In the genomic region with DNA sequence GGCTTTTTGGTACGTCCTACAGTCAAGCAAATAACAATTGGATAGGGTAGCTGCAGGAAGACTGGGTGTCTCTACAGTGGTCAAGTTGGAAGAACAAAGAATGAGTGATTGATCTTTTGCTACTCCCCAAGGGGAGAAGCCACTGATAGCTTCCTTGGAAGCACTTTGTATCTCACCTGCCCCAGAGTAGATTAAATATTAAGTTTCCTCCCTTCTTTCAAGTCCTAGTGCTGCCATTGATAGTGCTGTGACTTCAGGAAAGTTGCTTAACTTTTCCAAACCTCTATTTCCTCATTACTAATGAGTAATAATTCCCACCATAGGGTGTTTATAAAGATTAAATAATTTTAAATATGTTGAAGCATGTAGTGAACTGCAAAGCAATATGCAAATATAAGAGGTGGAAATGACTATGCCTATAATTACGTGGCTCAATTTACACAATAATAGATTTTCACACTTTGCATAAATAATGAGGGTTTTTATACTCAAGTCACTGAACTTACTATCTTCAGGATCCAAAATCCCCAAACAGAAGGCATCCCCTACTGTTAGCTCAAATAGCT, we compare ENCODE assay signal across 1 cellular context.
TF ChIP-seq lines count a peak whose summit lies in the region.

No MANE protein-coding gene starts in this region.

TF ChIP-seq in HCT116, 20 proteins besides CTCF, POLR2A, EP300 and RAD21:
- TF ChIP-seq EZH2 (IDR thresholded peaks at IDR 0.05) (no peak), ELF1 (IDR thresholded peaks at IDR 0.05; ENCODE audit: borderline replicate concordance, low read depth) (no peak), POLR2AphosphoS5 (IDR thresholded peaks at IDR 0.05; ENCODE audit: low read depth, low read length) (no peak), SIN3A (IDR thresholded peaks at IDR 0.05; ENCODE audit: low read depth) (no peak), JUND (IDR thresholded peaks at IDR 0.05) (no peak), ZNF274 (IDR thresholded peaks at IDR 0.05; ENCODE audit: low read depth, low read length) (no peak), EZH2phosphoT487 (IDR thresholded peaks at IDR 0.05; ENCODE audit: borderline replicate concordance) (no peak), EGR1 (IDR thresholded peaks at IDR 0.05; ENCODE audit: low read depth) (no peak), TCF7L2 (IDR thresholded peaks at IDR 0.05; ENCODE audit: borderline replicate concordance, extremely low read depth, insufficient read depth, insufficient read length) (no peak), YY1 (IDR thresholded peaks at IDR 0.05; ENCODE audit: extremely low read depth, insufficient replicate concordance, low read depth, low read length) (no peak), CEBPB (IDR thresholded peaks at IDR 0.05; ENCODE audit: low read depth) (no peak), SRF (IDR thresholded peaks at IDR 0.05; ENCODE audit: low read depth) (no peak), ZFX (IDR thresholded peaks at IDR 0.05) (no peak), FOSL1 (IDR thresholded peaks at IDR 0.05; ENCODE audit: low read depth) (no peak), SP1 (IDR thresholded peaks at IDR 0.05; ENCODE audit: low read depth) (no peak), CBX3 (IDR thresholded peaks at IDR 0.05; ENCODE audit: low read depth) (no peak)
- TF ChIP-seq, protein P1, sequence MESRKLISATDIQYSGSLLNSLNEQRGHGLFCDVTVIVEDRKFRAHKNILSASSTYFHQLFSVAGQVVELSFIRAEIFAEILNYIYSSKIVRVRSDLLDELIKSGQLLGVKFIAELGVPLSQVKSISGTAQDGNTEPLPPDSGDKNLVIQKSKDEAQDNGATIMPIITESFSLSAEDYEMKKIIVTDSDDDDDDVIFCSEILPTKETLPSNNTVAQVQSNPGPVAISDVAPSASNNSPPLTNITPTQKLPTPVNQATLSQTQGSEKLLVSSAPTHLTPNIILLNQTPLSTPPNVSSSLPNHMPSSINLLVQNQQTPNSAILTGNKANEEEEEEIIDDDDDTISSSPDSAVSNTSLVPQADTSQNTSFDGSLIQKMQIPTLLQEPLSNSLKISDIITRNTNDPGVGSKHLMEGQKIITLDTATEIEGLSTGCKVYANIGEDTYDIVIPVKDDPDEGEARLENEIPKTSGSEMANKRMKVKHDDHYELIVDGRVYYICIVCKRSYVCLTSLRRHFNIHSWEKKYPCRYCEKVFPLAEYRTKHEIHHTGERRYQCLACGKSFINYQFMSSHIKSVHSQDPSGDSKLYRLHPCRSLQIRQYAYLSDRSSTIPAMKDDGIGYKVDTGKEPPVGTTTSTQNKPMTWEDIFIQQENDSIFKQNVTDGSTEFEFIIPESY (IDR thresholded peaks at IDR 0.05; ENCODE audit: extremely low read depth, insufficient replicate concordance, low read length): no peak
- TF ChIP-seq, protein P2, sequence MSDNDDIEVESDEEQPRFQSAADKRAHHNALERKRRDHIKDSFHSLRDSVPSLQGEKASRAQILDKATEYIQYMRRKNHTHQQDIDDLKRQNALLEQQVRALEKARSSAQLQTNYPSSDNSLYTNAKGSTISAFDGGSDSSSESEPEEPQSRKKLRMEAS (IDR thresholded peaks at IDR 0.05): no peak
TF ChIP-seq in HCT116: peak in this region for 0.
